ENCODE assay signal across 13 cellular contexts in genomic region chr2:54629390-54629789, GRCh38.
DNase-seq lines count a peak whose midpoint lies in the region; ATAC-seq and TF ChIP-seq lines count a peak whose summit lies in the region.
"Had no signal": no experiment of that assay in that cellular context is flagged by ENCODE, and none has a peak within 500 bp of the region (broad histone marks: within the 10 kb centered on the region; RNA-seq: fewer than 3 reads in every experiment).

No MANE protein-coding gene starts in this region.

- intact Hi-C loops in left ventricle myocardium inferior (cut with micrococcal nuclease) (no loop called here), Right ventricle myocardium superior (cut with DNase I) (no loop called here)

- H3K4me1 Mint-ChIP-seq in activated naive CD8-positive, alpha-beta T cell treated with anti-CD3 and anti-CD28 coated beads, Interleukin-2, amount 50 U/mL, for 24 hours, result peaks cover 19% of the 10 kb centered on the region
- H3K4me1 Mint-ChIP-seq in nephron progenitor cell (peaks cover 10% of the 10 kb centered on the region), mesothelial cell of epicardium (peaks cover 21% of the 10 kb centered on the region)

- WGBS in liver, result 90% methylated on average over 20 of the region's 20 CpGs

- DNase-seq in left ventricle myocardium inferior, result no peak
- no peak for DNase-seq in Right ventricle myocardium superior
- no peak for DNase-seq in activated naive CD8-positive, alpha-beta T cell treated with anti-CD3 and anti-CD28 coated beads, Interleukin-2, amount 50 U/mL, for 24 hours
- no peak for DNase-seq in stimulated activated CD4-positive, alpha-beta T cell treated with anti-CD3 and anti-CD28 coated beads, Interleukin-12 subunit alpha, Interleukin-12 subunit beta, amount 100 ng/mL, for 4 hours
- DNase-seq in nephron progenitor cell, result no peak
- no peak for DNase-seq in mesothelial cell of epicardium (ENCODE audit: low spot score in 2 of 2, unreplicated experiment in 2 of 2)
- DNase-seq: activated CD4-positive, alpha-beta T cell treated with anti-CD3 and anti-CD28 coated beads for 4 hours; activated gamma-delta T cell; stimulated activated CD4-positive, alpha-beta T cell treated with anti-CD3 and anti-CD28 coated beads, Interleukin-4, amount 100 ng/mL, for 4 hours had no signal

- H3K4me3 ChIP-seq in left ventricle myocardium inferior (no peak overlapping the region), liver (ENCODE audit: low read depth in 1 of 3, low read length in 3 of 3) (no peak overlapping the region)
- H3K4me3 ChIP-seq: tibial artery had no signal

- no peak for TF ChIP-seq CTCF in left ventricle myocardium inferior (IDR thresholded peaks at IDR 0.05; ENCODE audit: borderline replicate concordance)
- TF ChIP-seq CTCF in liver (IDR thresholded peaks at IDR 0.05; ENCODE audit: low read depth, low read length, missing input control), result no peak
- no peak for TF ChIP-seq CTCF in nephron progenitor cell (IDR thresholded peaks at IDR 0.05)
- TF ChIP-seq CTCF in mesothelial cell of epicardium (IDR thresholded peaks at IDR 0.05; ENCODE audit: unreplicated experiment), result no peak

- H3K4me1 ChIP-seq in left ventricle myocardium inferior (peaks cover 96% of the 10 kb centered on the region), liver (ENCODE audit: control insufficient read depth in 4 of 4, insufficient read depth in 4 of 4, low read length in 3 of 4) (peaks cover 19 to 82% (median 57%) of the 10 kb centered on the region in 4 donors)

- H3K27ac ChIP-seq in left ventricle myocardium inferior (replicated peaks) (peak overlapping the region; percentile 90), liver (ENCODE audit: low read depth in 1 of 2, low read length in 2 of 2) (peak overlapping the region; percentile 91 to 92), temporal lobe (ENCODE audit: low read depth, low read length) (peak overlapping the region; percentile 39)
- H3K27ac ChIP-seq: tibial artery had no signal

- ATAC-seq in Right ventricle myocardium superior (ENCODE audit: poor library complexity), result no peak
- ATAC-seq in activated naive CD8-positive, alpha-beta T cell treated with anti-CD3 and anti-CD28 coated beads, Interleukin-2, amount 50 U/mL, for 24 hours, result no peak

- H3K9me3 ChIP-seq in left ventricle myocardium inferior (replicated peaks) (no peaks in the 10 kb centered on the region), liver (ENCODE audit: control insufficient read depth in 4 of 4, low read length in 3 of 4) (no peaks in the 10 kb centered on the region)
- H3K9me3 ChIP-seq: tibial artery had no signal

- no peaks in the 10 kb centered on the region for H3K9me3 Mint-ChIP-seq in activated naive CD8-positive, alpha-beta T cell treated with anti-CD3 and anti-CD28 coated beads, Interleukin-2, amount 50 U/mL, for 24 hours
- no peaks in the 10 kb centered on the region for H3K9me3 Mint-ChIP-seq in nephron progenitor cell
- no peaks in the 10 kb centered on the region for H3K9me3 Mint-ChIP-seq in mesothelial cell of epicardium
- H3K9me3 Mint-ChIP-seq: CD4-positive, alpha-beta memory T cell had no signal

- H3K27me3 ChIP-seq in left ventricle myocardium inferior (ENCODE audit: low read depth), result no peaks in the 10 kb centered on the region
- no peaks in the 10 kb centered on the region for H3K27me3 ChIP-seq in liver (ENCODE audit: control insufficient read depth in 4 of 4, insufficient read depth in 4 of 4, low read length in 3 of 4)
- H3K27me3 ChIP-seq: tibial artery had no signal

- no peak overlapping the region for H3K4me3 Mint-ChIP-seq in activated naive CD8-positive, alpha-beta T cell treated with anti-CD3 and anti-CD28 coated beads, Interleukin-2, amount 50 U/mL, for 24 hours
- H3K4me3 Mint-ChIP-seq in nephron progenitor cell (no peak overlapping the region), mesothelial cell of epicardium (no peak overlapping the region)
- H3K4me3 Mint-ChIP-seq: CD4-positive, alpha-beta memory T cell had no signal

- peak overlapping the region; percentile 68 for H3K27ac Mint-ChIP-seq in activated naive CD8-positive, alpha-beta T cell treated with anti-CD3 and anti-CD28 coated beads, Interleukin-2, amount 50 U/mL, for 24 hours
- H3K27ac Mint-ChIP-seq in nephron progenitor cell (no peak overlapping the region), mesothelial cell of epicardium (no peak overlapping the region)

- no peaks in the 10 kb centered on the region for H3K27me3 Mint-ChIP-seq in activated naive CD8-positive, alpha-beta T cell treated with anti-CD3 and anti-CD28 coated beads, Interleukin-2, amount 50 U/mL, for 24 hours
- no peaks in the 10 kb centered on the region for H3K27me3 Mint-ChIP-seq in nephron progenitor cell (ENCODE audit: low read depth, poor library complexity)
- H3K27me3 Mint-ChIP-seq in mesothelial cell of epicardium (ENCODE audit: low read depth), result no peaks in the 10 kb centered on the region
- H3K27me3 Mint-ChIP-seq: CD4-positive, alpha-beta memory T cell had no signal

- H3K36me3 ChIP-seq in left ventricle myocardium inferior (peaks cover 98% of the 10 kb centered on the region), liver (ENCODE audit: control insufficient read depth in 4 of 4, insufficient read depth in 3 of 4, low read depth in 1 of 4, low read length in 3 of 4) (peaks cover 15 to 65% (median 47%) of the 10 kb centered on the region in 4 donors)

- peaks cover 47% of the 10 kb centered on the region for H3K36me3 Mint-ChIP-seq in activated naive CD8-positive, alpha-beta T cell treated with anti-CD3 and anti-CD28 coated beads, Interleukin-2, amount 50 U/mL, for 24 hours (ENCODE audit: low read depth)
- peaks cover 77% of the 10 kb centered on the region for H3K36me3 Mint-ChIP-seq in nephron progenitor cell (ENCODE audit: low read depth)
- peaks cover 66% of the 10 kb centered on the region for H3K36me3 Mint-ChIP-seq in mesothelial cell of epicardium

- H3K9ac ChIP-seq in liver (ENCODE audit: low read depth in 1 of 2, low read length in 2 of 2), result peak overlapping the region in 1 of 2 donors; percentile 50

- TF ChIP-seq RAD21 in liver (IDR thresholded peaks at IDR 0.05), result no peak

TF ChIP-seq in liver, 16 proteins besides CTCF, POLR2A, EP300 and RAD21:
- TF ChIP-seq ZBTB33 (IDR thresholded peaks at IDR 0.05) (no peak), NR2F2 (IDR thresholded peaks at IDR 0.05) (no peak), FOXA2 (IDR thresholded peaks at IDR 0.05) (no peak), HNF4G (IDR thresholded peaks at IDR 0.05) (no peak), MAX (IDR thresholded peaks at IDR 0.05) (no peak), SP1 (IDR thresholded peaks at IDR 0.05) (no peak), ATF3 (IDR thresholded peaks at IDR 0.05) (no peak), HNF4A (conservative IDR thresholded peaks at IDR 0.05) (no peak), REST (IDR thresholded peaks at IDR 0.05) (no peak), TAF1 (conservative IDR thresholded peaks at IDR 0.05) (no peak), FOXA1 (IDR thresholded peaks at IDR 0.05) (no peak), RXRA (IDR thresholded peaks at IDR 0.05) (no peak), YY1 (IDR thresholded peaks at IDR 0.05) (no peak), JUND (IDR thresholded peaks at IDR 0.05) (no peak)

Comparison
In these comparisons a context has a peak if more than half of its experiments do, and no peak if none do; other contexts are left out.
1. H3K27ac ChIP-seq: peak in every context shown above with its lines; median percentile 92 in liver; 90 in left ventricle myocardium inferior; 39 in temporal lobe.